Comparison of ENCODE assay signal across 1 cellular context in the genomic region with DNA sequence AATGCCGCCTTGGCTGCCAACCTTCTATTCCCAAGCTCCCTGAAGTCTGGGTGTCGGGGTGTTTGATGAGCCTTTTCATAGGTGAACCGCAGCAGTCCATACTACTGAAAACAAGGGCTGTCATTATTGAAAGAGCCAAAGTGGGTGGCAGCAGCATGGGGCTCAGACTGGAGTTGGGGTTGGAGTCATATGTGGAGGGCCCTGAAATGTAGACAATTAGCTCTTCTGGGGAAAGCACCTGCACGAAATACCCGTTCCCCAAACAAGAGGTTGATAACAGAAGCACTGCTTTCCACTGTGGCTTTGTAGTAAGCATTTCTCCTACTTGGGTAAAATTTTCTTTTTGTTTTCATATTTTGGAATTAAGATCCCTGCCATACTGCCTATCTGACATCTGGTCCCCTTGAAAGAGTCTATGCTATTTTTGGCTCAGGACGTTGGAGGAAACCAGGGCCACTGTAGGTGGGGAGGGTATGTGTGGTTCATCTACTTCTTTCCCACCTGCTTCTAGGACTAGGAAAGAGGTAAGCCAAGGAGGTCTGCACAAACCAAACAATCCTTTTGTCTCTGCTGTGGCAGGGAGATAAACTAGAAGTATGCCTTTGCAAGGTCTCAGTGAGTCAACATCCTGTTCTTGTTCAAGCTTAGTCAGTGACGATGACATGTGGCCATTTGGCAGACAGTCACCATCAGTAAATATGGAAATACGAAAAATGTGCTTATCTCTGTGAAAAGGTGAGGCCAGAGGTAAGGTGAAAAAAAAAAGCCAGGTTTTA.
A peak's percentile ranks its signal among the peaks of the same experiment; 100 is the strongest.
TF ChIP-seq lines count a peak whose summit lies in the region.

No MANE protein-coding gene starts in this region.

TF ChIP-seq in HCT116, 20 proteins besides CTCF, POLR2A, EP300 and RAD21 (continued from another document):
- TF ChIP-seq, protein P1, sequence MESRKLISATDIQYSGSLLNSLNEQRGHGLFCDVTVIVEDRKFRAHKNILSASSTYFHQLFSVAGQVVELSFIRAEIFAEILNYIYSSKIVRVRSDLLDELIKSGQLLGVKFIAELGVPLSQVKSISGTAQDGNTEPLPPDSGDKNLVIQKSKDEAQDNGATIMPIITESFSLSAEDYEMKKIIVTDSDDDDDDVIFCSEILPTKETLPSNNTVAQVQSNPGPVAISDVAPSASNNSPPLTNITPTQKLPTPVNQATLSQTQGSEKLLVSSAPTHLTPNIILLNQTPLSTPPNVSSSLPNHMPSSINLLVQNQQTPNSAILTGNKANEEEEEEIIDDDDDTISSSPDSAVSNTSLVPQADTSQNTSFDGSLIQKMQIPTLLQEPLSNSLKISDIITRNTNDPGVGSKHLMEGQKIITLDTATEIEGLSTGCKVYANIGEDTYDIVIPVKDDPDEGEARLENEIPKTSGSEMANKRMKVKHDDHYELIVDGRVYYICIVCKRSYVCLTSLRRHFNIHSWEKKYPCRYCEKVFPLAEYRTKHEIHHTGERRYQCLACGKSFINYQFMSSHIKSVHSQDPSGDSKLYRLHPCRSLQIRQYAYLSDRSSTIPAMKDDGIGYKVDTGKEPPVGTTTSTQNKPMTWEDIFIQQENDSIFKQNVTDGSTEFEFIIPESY (IDR thresholded peaks at IDR 0.05; ENCODE audit: extremely low read depth, insufficient replicate concordance, low read length) = no peak
- TF ChIP-seq, protein P2, sequence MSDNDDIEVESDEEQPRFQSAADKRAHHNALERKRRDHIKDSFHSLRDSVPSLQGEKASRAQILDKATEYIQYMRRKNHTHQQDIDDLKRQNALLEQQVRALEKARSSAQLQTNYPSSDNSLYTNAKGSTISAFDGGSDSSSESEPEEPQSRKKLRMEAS (IDR thresholded peaks at IDR 0.05) = peak; percentile 77
- peak; percentile 69 for TF ChIP-seq SP1 (IDR thresholded peaks at IDR 0.05; ENCODE audit: low read depth)
- peak; percentile 44; the same call in 1 of the 2 replicates for TF ChIP-seq SRF (IDR thresholded peaks at IDR 0.05; ENCODE audit: low read depth)
- no peak for TF ChIP-seq EGR1 (IDR thresholded peaks at IDR 0.05; ENCODE audit: low read depth)
- 0 out of 2 replicates have a peak, but pooled peaks have one; percentile 23 for TF ChIP-seq POLR2AphosphoS5 (IDR thresholded peaks at IDR 0.05; ENCODE audit: low read depth, low read length)
